ENCODE assay signal across 18 cellular contexts in the genomic region with DNA sequence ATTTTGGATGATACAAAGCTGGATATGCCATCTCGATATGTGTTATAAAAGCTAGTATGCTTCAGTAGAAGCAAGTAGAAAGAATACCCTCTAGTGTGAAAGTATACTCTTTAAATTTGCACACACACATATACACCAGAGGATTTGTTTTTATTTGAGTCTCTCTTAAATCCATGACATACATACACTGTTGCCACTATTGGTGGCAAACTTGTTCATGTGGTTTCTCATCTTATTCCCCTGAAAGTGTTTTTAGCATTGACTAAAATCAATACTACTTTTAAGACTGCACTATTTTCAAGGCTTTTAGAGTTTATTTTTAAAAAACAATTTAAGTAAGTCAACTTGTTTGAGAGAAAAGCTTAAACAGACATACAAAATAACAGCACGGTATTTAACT.
DNase-seq lines count a peak whose midpoint lies in the region; ATAC-seq, FAIRE-seq and TF ChIP-seq lines count a peak whose summit lies in the region.
"Had no signal": no experiment of that assay in that cellular context is flagged by ENCODE, and none has a peak within 500 bp of the region (broad histone marks: within the 10 kb centered on the region; RNA-seq: fewer than 3 reads in every experiment).

No MANE protein-coding gene starts in this region.

- peak overlapping the region; percentile 66 for H3K4me2 ChIP-seq in GM12878 (ENCODE audit: control insufficient read depth, insufficient read depth)
- H3K4me2 ChIP-seq: A549 had no signal

- POLR2A ChIA-PET in GM12878 (lab: Charles Lee): interaction anchor here (1.1 to 1.6 kb wide), 6 partner anchors 8 to 219 kb away, joined by 3 to 12 read pairs (median 5); a partner anchor contains a TSS

- no peak for FAIRE-seq in GM12878 (lab: Jason Lieb, UNC)
- FAIRE-seq: A549, H1, HepG2 had no signal

- H3K9ac ChIP-seq in GM12878 (ENCODE audit: control insufficient read depth, insufficient read depth, low read length): peak overlapping the region; percentile 17; the same call in 1 of the 2 replicates

- H4K20me1 ChIP-seq in GM12878 (ENCODE audit: control insufficient read depth, insufficient read depth): no peaks in the 10 kb centered on the region

- peaks cover 97% of the 10 kb centered on the region for H3K79me2 ChIP-seq in GM12878 (ENCODE audit: control insufficient read depth, insufficient read depth, low read length)

- H3K36me3 ChIP-seq in CD4-positive, CD25-positive, alpha-beta regulatory T cell (ENCODE audit: control insufficient read depth, insufficient read depth, low read length): peaks cover 45% of the 10 kb centered on the region
- H3K36me3 ChIP-seq in GM12878 (ENCODE audit: control insufficient read depth in 2 of 2, insufficient read depth in 2 of 2, low read length in 1 of 2) (peaks cover 5 to 41% of the 10 kb centered on the region in 2 experiments), mucosa of descending colon (ENCODE audit: low read depth) (no peaks in the 10 kb centered on the region)

- RAD21 ChIA-PET in GM12878 (lab: Charles Lee; ENCODE audit: unreplicated experiment): interaction anchor here (0.5 to 15.4 kb wide), 19 partner anchors 9 to 232 kb away, joined by 3 to 386 read pairs (median 3); a partner anchor contains a TSS

- TF ChIP-seq RAD21 in GM12878 (IDR thresholded peaks at IDR 0.05; ENCODE audit: insufficient read depth, low read depth, low read length): no peak

- peaks cover 58% of the 10 kb centered on the region for H3K36me3 Mint-ChIP-seq in CD4-positive, CD25-positive, alpha-beta regulatory T cell
- H3K36me3 Mint-ChIP-seq: CD4-positive, alpha-beta memory T cell had no signal

- DNase-seq in CD4-positive, CD25-positive, alpha-beta regulatory T cell: no peak
- no peak for DNase-seq in GM12865 (ENCODE audit: low read depth)
- no peak for DNase-seq in GM12878 (ENCODE audit: low read depth, low spot score)
- no peak for DNase-seq in mucosa of descending colon
- DNase-seq in SKM-1 treated with dmso at 0.1 percent for 144 hours (lab: John Stamatoyannopoulos, UW; ENCODE audit: unreplicated experiment): no peak
- DNase-seq: AML-193; CD4-positive, alpha-beta memory T cell; DMS79; GDM1; H9; KBM-7 had no signal

- ATAC-seq in CD4-positive, CD25-positive, alpha-beta regulatory T cell (ENCODE audit: low read depth in 2 of 2): no peak
- ATAC-seq in GM12878: peak; percentile 3
- ATAC-seq in mucosa of descending colon: no peak
- ATAC-seq in HG03342 (IDR thresholded peaks at IDR 0.05; ENCODE audit: unreplicated experiment): no peak
- ATAC-seq: A549, HepG2 had no signal

- H3K4me3 ChIP-seq in CD4-positive, CD25-positive, alpha-beta regulatory T cell (ENCODE audit: low read depth, low read length): peak overlapping the region; percentile 79
- H3K4me3 ChIP-seq in GM12865 (ENCODE audit: low read depth, low read length) (peak overlapping the region; percentile 60; the same call in 1 of the 2 replicates), GM12878 (peak overlapping the region; percentile 60), mucosa of descending colon (no peak overlapping the region)
- H3K4me3 ChIP-seq: A549 had no signal

- no peak for TF ChIP-seq CTCF in GM12865 (IDR thresholded peaks at IDR 0.05; ENCODE audit: insufficient read depth, low read depth, low read length, missing control alignments)
- TF ChIP-seq CTCF in GM12878 (IDR thresholded peaks at IDR 0.05 in 2 of 3, conservative IDR thresholded peaks at IDR 0.05 in 1 of 3; ENCODE audit: control insufficient read depth in 2 of 3, extremely low read depth in 1 of 3, insufficient read depth in 1 of 3, low read depth in 3 of 3, low read length in 3 of 3): no peak
- TF ChIP-seq CTCF in mucosa of descending colon (IDR thresholded peaks at IDR 0.05): no peak

- peak overlapping the region; percentile 66 to 85 (median 84) for H3K27ac Mint-ChIP-seq in CD4-positive, CD25-positive, alpha-beta regulatory T cell
- H3K27ac Mint-ChIP-seq: CD4-positive, alpha-beta memory T cell; H9 had no signal

- CTCF ChIA-PET in GM12878 (lab: Yijun Ruan, JAX): interaction anchor here (0.6 to 2.5 kb wide), 12 partner anchors 8 to 236 kb away, joined by 3 to 25 read pairs (median 3); no protein-coding TSS in a partner anchor

- H3K27me3 ChIP-seq in CD4-positive, CD25-positive, alpha-beta regulatory T cell (ENCODE audit: control insufficient read depth, insufficient read depth, low read length): no peaks in the 10 kb centered on the region
- no peaks in the 10 kb centered on the region for H3K27me3 ChIP-seq in GM12878 (replicated peaks in 1 of 2; ENCODE audit: control insufficient read depth in 2 of 2, insufficient read depth in 2 of 2, low read length in 1 of 2)

- in situ Hi-C loops in GM12878 (cut with MboI): loop anchor here (25.0 kb wide), 1 partner anchor 1723 kb away; no protein-coding TSS in a partner anchor

- H2AFZ ChIP-seq in GM12878 (ENCODE audit: control insufficient read depth, low read depth, low read length): no peak overlapping the region

- peak overlapping the region in 3 of 4 donors; percentile 49 to 70 (median 53) for H3K4me3 Mint-ChIP-seq in CD4-positive, CD25-positive, alpha-beta regulatory T cell
- H3K4me3 Mint-ChIP-seq: CD4-positive, alpha-beta memory T cell; H9; IgD-negative memory B cell had no signal

- H3K27me3 Mint-ChIP-seq in CD4-positive, CD25-positive, alpha-beta regulatory T cell: no peaks in the 10 kb centered on the region
- H3K27me3 Mint-ChIP-seq: IgD-negative memory B cell had no signal

- peaks cover 0 to 2% (median 0%) of the 10 kb centered on the region in 7 donors for H3K9me3 Mint-ChIP-seq in CD4-positive, CD25-positive, alpha-beta regulatory T cell
- H3K9me3 Mint-ChIP-seq: H9 had no signal

- TF ChIP-seq POLR2A in GM19099 (IDR thresholded peaks at IDR 0.05; ENCODE audit: extremely low read depth, insufficient read length, low read depth) (peak; percentile 34), GM12878 (IDR thresholded peaks at IDR 0.05; ENCODE audit: low read depth, low read length) (no peak)

- no peak for TF ChIP-seq EP300 in GM12878 (IDR thresholded peaks at IDR 0.05; ENCODE audit: borderline replicate concordance in 1 of 2, control insufficient read depth in 1 of 2, low read depth in 2 of 2, low read length in 2 of 2)

- H3K4me1 ChIP-seq in CD4-positive, CD25-positive, alpha-beta regulatory T cell (ENCODE audit: control insufficient read depth, insufficient read depth, low read length, poor library complexity, severe bottlenecking): peaks cover 74% of the 10 kb centered on the region
- H3K4me1 ChIP-seq in GM12878 (ENCODE audit: control insufficient read depth, insufficient read depth, low read length) (peaks cover 24% of the 10 kb centered on the region), mucosa of descending colon (ENCODE audit: low read depth) (no peaks in the 10 kb centered on the region)
- H3K4me1 ChIP-seq: A549 had no signal

- SMC1A ChIA-PET in GM12878 (lab: Charles Lee; ENCODE audit: uncharacterized antibody, unreplicated experiment): interaction anchor here (0.5 to 21.1 kb wide), 19 partner anchors 9 to 1982 kb away, joined by 3 to 430 read pairs (median 4); a partner anchor contains a TSS

- H3K4me1 Mint-ChIP-seq in CD4-positive, CD25-positive, alpha-beta regulatory T cell: peaks cover 68 to 89% (median 79%) of the 10 kb centered on the region in 4 donors
- H3K4me1 Mint-ChIP-seq: H9 had no signal

- peak overlapping the region; percentile 94 for H3K27ac ChIP-seq in CD4-positive, CD25-positive, alpha-beta regulatory T cell (ENCODE audit: insufficient read depth, low read length, poor library complexity, severe bottlenecking)
- peak overlapping the region; percentile 96 for H3K27ac ChIP-seq in GM12878 (ENCODE audit: control insufficient read depth, insufficient read depth)
- H3K27ac ChIP-seq: A549, C4-2B had no signal

- intact Hi-C loops in GM12878 (cut with micrococcal nuclease; ENCODE audit: unreplicated experiment): loop anchor here (2.0 to 10.0 kb wide), 4 partner anchors 139 to 2001 kb away; no protein-coding TSS in a partner anchor
- intact Hi-C loops in mucosa of descending colon (cut with DNase I, micrococcal nuclease): no loop called here

- 68% methylated on average over 2 of the region's 2 CpGs for WGBS in GM12878 (ENCODE audit: insufficient coverage, insufficient replicate concordance, low lambda C conversion rate, missing lambda C conversion rate)

- H3K9me3 ChIP-seq in CD4-positive, CD25-positive, alpha-beta regulatory T cell (ENCODE audit: control insufficient read depth in 2 of 2, low read length in 2 of 2): no peaks in the 10 kb centered on the region
- H3K9me3 ChIP-seq in GM12878 (replicated peaks; ENCODE audit: control insufficient read depth, insufficient read depth, low read length) (no peaks in the 10 kb centered on the region; the same call in 2 of the 3 replicates), mucosa of descending colon (no peaks in the 10 kb centered on the region)
- H3K9me3 ChIP-seq: A549 had no signal

- no TSS peak for BruUV-seq in GM12878 (replicated peaks; lab: Mats Ljungman, UMichigan)

TF ChIP-seq in GM12878, 131 proteins besides CTCF, POLR2A, EP300 and RAD21 (continues in another document):
- TF ChIP-seq RUNX3 (IDR thresholded peaks at IDR 0.05; ENCODE audit: low read length): peak; percentile 64; the same call in 1 of the 2 replicates
- TF ChIP-seq, protein P1, sequence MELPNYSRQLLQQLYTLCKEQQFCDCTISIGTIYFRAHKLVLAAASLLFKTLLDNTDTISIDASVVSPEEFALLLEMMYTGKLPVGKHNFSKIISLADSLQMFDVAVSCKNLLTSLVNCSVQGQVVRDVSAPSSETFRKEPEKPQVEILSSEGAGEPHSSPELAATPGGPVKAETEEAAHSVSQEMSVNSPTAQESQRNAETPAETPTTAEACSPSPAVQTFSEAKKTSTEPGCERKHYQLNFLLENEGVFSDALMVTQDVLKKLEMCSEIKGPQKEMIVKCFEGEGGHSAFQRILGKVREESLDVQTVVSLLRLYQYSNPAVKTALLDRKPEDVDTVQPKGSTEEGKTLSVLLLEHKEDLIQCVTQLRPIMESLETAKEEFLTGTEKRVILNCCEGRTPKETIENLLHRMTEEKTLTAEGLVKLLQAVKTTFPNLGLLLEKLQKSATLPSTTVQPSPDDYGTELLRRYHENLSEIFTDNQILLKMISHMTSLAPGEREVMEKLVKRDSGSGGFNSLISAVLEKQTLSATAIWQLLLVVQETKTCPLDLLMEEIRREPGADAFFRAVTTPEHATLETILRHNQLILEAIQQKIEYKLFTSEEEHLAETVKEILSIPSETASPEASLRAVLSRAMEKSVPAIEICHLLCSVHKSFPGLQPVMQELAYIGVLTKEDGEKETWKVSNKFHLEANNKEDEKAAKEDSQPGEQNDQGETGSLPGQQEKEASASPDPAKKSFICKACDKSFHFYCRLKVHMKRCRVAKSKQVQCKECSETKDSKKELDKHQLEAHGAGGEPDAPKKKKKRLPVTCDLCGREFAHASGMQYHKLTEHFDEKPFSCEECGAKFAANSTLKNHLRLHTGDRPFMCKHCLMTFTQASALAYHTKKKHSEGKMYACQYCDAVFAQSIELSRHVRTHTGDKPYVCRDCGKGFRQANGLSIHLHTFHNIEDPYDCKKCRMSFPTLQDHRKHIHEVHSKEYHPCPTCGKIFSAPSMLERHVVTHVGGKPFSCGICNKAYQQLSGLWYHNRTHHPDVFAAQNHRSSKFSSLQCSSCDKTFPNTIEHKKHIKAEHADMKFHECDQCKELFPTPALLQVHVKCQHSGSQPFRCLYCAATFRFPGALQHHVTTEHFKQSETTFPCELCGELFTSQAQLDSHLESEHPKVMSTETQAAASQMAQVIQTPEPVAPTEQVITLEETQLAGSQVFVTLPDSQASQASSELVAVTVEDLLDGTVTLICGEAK (IDR thresholded peaks at IDR 0.05; ENCODE audit: borderline replicate concordance): no peak
